Comparison of ENCODE assay signal across 24 cellular contexts in genomic region chr9:134833294-134833880, GRCh38. TPM values are rescaled to one million over a fixed set of nuclear protein-coding genes. Genes with fewer than 3 reads are reported as not detected.
"Had no signal": no experiment of that assay in that cellular context is flagged by ENCODE, and none has a peak within 500 bp of the region (broad histone marks: within the 10 kb centered on the region; RNA-seq: fewer than 3 reads in every experiment).

No MANE protein-coding gene starts in this region.

- H3K36me3 Mint-ChIP-seq: activated naive CD8-positive, alpha-beta T cell treated with anti-CD3 and anti-CD28 coated beads, Interleukin-2, amount 10 ng/mL, durations not matched to agents 7 days and 5 days; WTC11 had no signal

- H3K9me3 Mint-ChIP-seq: activated naive CD8-positive, alpha-beta T cell treated with anti-CD3 and anti-CD28 coated beads, Interleukin-2, amount 10 ng/mL, durations not matched to agents 7 days and 5 days; T-helper 1 cell treated with Interleukin-12 subunit alpha and Interleukin-12 subunit beta and Interleukin-4 antibody, amounts not matched to agents 30 μg/mL and 1 μg/mL, for 36 hours; WTC11 had no signal

- ATAC-seq: activated CD8-positive, alpha-beta T cell treated with anti-CD3 and anti-CD28 coated beads, Interleukin-2, amount 10 ng/mL, durations not matched to agents 7 days and 5 days; K562; SK-N-SH treated with all-trans-retinoic acid at 6 μM for 48 hours; WTC11 had no signal

- H3K4me1 Mint-ChIP-seq: activated naive CD8-positive, alpha-beta T cell treated with anti-CD3 and anti-CD28 coated beads, Interleukin-2, amount 10 ng/mL, durations not matched to agents 7 days and 5 days; WTC11 had no signal

- H3K4me3 Mint-ChIP-seq: activated CD8-positive, alpha-beta T cell treated with anti-CD3 and anti-CD28 coated beads, Interleukin-2, amount 10 ng/mL, durations not matched to agents 7 days and 5 days; activated naive CD8-positive, alpha-beta T cell treated with anti-CD3 and anti-CD28 coated beads, Interleukin-2, amount 10 ng/mL, durations not matched to agents 7 days and 5 days; T-helper 1 cell treated with Interleukin-12 subunit alpha and Interleukin-12 subunit beta and Interleukin-4 antibody, amounts not matched to agents 30 μg/mL and 1 μg/mL, for 36 hours; WTC11 had no signal

- H3K27me3 Mint-ChIP-seq: activated naive CD8-positive, alpha-beta T cell treated with anti-CD3 and anti-CD28 coated beads, Interleukin-2, amount 10 ng/mL, durations not matched to agents 7 days and 5 days had no signal

- H3K27ac Mint-ChIP-seq: activated CD8-positive, alpha-beta T cell treated with anti-CD3 and anti-CD28 coated beads, Interleukin-2, amount 10 ng/mL, durations not matched to agents 7 days and 5 days; activated naive CD8-positive, alpha-beta T cell treated with anti-CD3 and anti-CD28 coated beads, Interleukin-2, amount 10 ng/mL, durations not matched to agents 7 days and 5 days; T-helper 1 cell treated with Interleukin-12 subunit alpha and Interleukin-12 subunit beta and Interleukin-4 antibody, amounts not matched to agents 30 μg/mL and 1 μg/mL, for 36 hours; WTC11 had no signal

- DNase-seq: activated CD4-positive, alpha-beta T cell treated with anti-CD3 and anti-CD28 coated beads for 48 hours; activated CD4-positive, alpha-beta T cell treated with anti-CD3 and anti-CD28 coated beads, Interleukin-2, amount 50 U/mL, for 4 hours; activated CD4-positive, CD25-positive, alpha-beta regulatory T cell treated with anti-CD3 and anti-CD28 coated beads, Interleukin-2, amount 50 U/mL, for 72 hours; activated CD8-positive, alpha-beta memory T cell treated with anti-CD3 and anti-CD28 coated beads, Interleukin-2, amount 50 U/mL, for 48 hours; activated CD8-positive, alpha-beta T cell treated with anti-CD3 and anti-CD28 coated beads, Interleukin-2, amount 10 ng/mL, durations not matched to agents 7 days and 5 days; activated naive CD4-positive, alpha-beta T cell treated with anti-CD3 and anti-CD28 coated beads, Interleukin-2, amount 50 U/mL, for 16 hours; activated naive CD8-positive, alpha-beta T cell treated with anti-CD3 and anti-CD28 coated beads, Interleukin-2, amount 10 ng/mL, durations not matched to agents 7 days and 5 days; activated T-cell treated with anti-CD3 and anti-CD28 coated beads, Interleukin-2, amount 50 U/mL, for 1 hour; adrenal gland; Karpas-422; MM.1S; NCI-H1105; NCI-H1436 treated with DMSO at 0.1 percent for 48 hours; NCI-H1930; NCI-H510A treated with DMSO at 0.1 percent for 48 hours; NCI-H748 treated with DMSO at 0.1 percent for 48 hours; OCI-M1; Peyer's patch had no signal

RNA-seq across cellular contexts. Expression of gene FCN2, which starts 47.2 kb away (rescaled TPM):
- total RNA-seq: activated CD8-positive, alpha-beta T cell treated with anti-CD3 and anti-CD28 coated beads, Interleukin-2, amount 10 ng/mL, durations not matched to agents 7 days and 5 days; activated naive CD8-positive, alpha-beta T cell treated with anti-CD3 and anti-CD28 coated beads, Interleukin-2, amount 10 ng/mL, durations not matched to agents 7 days and 5 days; cardiac septum; K562; Peyer's patch; SJSA1; WTC11 had no signal
